1 cellular context compared by ENCODE assay signal in the genomic region with DNA sequence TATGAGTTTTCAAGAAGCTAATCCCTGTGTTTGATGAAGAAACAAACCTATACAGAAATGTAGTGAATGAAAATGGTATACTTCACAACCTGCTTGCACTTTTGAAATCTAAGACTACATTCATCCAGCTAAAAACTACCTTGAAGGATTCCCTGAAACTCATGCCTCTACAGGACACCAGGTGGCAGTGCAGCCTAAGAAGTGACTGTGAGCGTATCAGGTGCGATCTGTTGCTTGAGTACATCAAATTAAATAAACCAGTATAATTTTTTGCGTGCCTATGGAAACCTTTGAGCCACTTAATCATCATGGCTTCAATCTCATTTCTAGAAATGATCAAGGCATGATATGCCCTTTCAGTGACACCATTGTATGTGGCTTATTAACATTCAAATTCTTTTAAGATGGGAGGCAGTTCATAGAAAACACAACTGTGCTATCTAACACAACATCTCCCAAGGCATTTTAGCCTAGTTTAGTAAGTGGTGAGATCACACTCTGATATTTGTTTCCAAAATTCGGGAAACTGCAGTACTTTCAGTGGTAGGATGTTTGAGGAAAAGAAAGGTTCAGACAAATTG.
TF ChIP-seq lines count a peak whose summit lies in the region.

No MANE protein-coding gene starts in this region.

TF ChIP-seq in K562, 482 proteins besides CTCF, POLR2A, EP300 and RAD21 (continued from another document):
- TF ChIP-seq, protein P1, sequence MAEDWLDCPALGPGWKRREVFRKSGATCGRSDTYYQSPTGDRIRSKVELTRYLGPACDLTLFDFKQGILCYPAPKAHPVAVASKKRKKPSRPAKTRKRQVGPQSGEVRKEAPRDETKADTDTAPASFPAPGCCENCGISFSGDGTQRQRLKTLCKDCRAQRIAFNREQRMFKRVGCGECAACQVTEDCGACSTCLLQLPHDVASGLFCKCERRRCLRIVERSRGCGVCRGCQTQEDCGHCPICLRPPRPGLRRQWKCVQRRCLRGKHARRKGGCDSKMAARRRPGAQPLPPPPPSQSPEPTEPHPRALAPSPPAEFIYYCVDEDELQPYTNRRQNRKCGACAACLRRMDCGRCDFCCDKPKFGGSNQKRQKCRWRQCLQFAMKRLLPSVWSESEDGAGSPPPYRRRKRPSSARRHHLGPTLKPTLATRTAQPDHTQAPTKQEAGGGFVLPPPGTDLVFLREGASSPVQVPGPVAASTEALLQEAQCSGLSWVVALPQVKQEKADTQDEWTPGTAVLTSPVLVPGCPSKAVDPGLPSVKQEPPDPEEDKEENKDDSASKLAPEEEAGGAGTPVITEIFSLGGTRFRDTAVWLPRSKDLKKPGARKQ (CRISPR knock-in tag; IDR thresholded peaks at IDR 0.05): no peak
- TF ChIP-seq PYGO2 (tag; IDR thresholded peaks at IDR 0.05): no peak
- TF ChIP-seq, protein P2, sequence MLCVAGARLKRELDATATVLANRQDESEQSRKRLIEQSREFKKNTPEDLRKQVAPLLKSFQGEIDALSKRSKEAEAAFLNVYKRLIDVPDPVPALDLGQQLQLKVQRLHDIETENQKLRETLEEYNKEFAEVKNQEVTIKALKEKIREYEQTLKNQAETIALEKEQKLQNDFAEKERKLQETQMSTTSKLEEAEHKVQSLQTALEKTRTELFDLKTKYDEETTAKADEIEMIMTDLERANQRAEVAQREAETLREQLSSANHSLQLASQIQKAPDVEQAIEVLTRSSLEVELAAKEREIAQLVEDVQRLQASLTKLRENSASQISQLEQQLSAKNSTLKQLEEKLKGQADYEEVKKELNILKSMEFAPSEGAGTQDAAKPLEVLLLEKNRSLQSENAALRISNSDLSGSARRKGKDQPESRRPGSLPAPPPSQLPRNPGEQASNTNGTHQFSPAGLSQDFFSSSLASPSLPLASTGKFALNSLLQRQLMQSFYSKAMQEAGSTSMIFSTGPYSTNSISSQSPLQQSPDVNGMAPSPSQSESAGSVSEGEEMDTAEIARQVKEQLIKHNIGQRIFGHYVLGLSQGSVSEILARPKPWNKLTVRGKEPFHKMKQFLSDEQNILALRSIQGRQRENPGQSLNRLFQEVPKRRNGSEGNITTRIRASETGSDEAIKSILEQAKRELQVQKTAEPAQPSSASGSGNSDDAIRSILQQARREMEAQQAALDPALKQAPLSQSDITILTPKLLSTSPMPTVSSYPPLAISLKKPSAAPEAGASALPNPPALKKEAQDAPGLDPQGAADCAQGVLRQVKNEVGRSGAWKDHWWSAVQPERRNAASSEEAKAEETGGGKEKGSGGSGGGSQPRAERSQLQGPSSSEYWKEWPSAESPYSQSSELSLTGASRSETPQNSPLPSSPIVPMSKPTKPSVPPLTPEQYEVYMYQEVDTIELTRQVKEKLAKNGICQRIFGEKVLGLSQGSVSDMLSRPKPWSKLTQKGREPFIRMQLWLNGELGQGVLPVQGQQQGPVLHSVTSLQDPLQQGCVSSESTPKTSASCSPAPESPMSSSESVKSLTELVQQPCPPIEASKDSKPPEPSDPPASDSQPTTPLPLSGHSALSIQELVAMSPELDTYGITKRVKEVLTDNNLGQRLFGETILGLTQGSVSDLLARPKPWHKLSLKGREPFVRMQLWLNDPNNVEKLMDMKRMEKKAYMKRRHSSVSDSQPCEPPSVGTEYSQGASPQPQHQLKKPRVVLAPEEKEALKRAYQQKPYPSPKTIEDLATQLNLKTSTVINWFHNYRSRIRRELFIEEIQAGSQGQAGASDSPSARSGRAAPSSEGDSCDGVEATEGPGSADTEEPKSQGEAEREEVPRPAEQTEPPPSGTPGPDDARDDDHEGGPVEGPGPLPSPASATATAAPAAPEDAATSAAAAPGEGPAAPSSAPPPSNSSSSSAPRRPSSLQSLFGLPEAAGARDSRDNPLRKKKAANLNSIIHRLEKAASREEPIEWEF (CRISPR knock-in tag; IDR thresholded peaks at IDR 0.05): no peak
- TF ChIP-seq, protein P3, sequence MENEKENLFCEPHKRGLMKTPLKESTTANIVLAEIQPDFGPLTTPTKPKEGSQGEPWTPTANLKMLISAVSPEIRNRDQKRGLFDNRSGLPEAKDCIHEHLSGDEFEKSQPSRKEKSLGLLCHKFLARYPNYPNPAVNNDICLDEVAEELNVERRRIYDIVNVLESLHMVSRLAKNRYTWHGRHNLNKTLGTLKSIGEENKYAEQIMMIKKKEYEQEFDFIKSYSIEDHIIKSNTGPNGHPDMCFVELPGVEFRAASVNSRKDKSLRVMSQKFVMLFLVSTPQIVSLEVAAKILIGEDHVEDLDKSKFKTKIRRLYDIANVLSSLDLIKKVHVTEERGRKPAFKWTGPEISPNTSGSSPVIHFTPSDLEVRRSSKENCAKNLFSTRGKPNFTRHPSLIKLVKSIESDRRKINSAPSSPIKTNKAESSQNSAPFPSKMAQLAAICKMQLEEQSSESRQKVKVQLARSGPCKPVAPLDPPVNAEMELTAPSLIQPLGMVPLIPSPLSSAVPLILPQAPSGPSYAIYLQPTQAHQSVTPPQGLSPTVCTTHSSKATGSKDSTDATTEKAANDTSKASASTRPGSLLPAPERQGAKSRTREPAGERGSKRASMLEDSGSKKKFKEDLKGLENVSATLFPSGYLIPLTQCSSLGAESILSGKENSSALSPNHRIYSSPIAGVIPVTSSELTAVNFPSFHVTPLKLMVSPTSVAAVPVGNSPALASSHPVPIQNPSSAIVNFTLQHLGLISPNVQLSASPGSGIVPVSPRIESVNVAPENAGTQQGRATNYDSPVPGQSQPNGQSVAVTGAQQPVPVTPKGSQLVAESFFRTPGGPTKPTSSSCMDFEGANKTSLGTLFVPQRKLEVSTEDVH (IDR thresholded peaks at IDR 0.05; ENCODE audit: low read depth, partially characterized antibody): no peak
- TF ChIP-seq TAF15 (IDR thresholded peaks at IDR 0.05; ENCODE audit: low read depth, low read length): no peak
- peak; percentile 74 for TF ChIP-seq GATA2 (CRISPR knock-in tag; IDR thresholded peaks at IDR 0.05)
- TF ChIP-seq TCF3 (CRISPR knock-in tag; IDR thresholded peaks at IDR 0.05): no peak
- TF ChIP-seq SMC3 (conservative IDR thresholded peaks at IDR 0.05; ENCODE audit: insufficient read depth, low read depth, low read length): peak; percentile 74
- no peak for TF ChIP-seq XRCC3 (IDR thresholded peaks at IDR 0.05)
- no peak for TF ChIP-seq CEBPB (tag; IDR thresholded peaks at IDR 0.05)
- TF ChIP-seq CBX8 (IDR thresholded peaks at IDR 0.05; ENCODE audit: borderline replicate concordance, extremely low read depth, low read depth, low read length, poor library complexity, severe bottlenecking): no peak
- no peak for TF ChIP-seq TRIM28 (IDR thresholded peaks at IDR 0.05)
- no peak; the same call in 1 of the 2 replicates for TF ChIP-seq STAG1 (CRISPR knock-in tag; IDR thresholded peaks at IDR 0.05; ENCODE audit: borderline replicate concordance)
- TF ChIP-seq, protein P4, sequence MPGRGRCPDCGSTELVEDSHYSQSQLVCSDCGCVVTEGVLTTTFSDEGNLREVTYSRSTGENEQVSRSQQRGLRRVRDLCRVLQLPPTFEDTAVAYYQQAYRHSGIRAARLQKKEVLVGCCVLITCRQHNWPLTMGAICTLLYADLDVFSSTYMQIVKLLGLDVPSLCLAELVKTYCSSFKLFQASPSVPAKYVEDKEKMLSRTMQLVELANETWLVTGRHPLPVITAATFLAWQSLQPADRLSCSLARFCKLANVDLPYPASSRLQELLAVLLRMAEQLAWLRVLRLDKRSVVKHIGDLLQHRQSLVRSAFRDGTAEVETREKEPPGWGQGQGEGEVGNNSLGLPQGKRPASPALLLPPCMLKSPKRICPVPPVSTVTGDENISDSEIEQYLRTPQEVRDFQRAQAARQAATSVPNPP (IDR thresholded peaks at IDR 0.05; ENCODE audit: borderline replicate concordance, insufficient read depth, insufficient read length): no peak
- no peak for TF ChIP-seq CBX2 (IDR thresholded peaks at IDR 0.05; ENCODE audit: insufficient read depth, low read length, poor library complexity, severe bottlenecking)
- no peak for TF ChIP-seq NEUROD1 (IDR thresholded peaks at IDR 0.05; ENCODE audit: borderline replicate concordance, low read depth, low read length, partially characterized antibody)
- TF ChIP-seq ZNF23 (CRISPR knock-in tag; IDR thresholded peaks at IDR 0.05): no peak
- TF ChIP-seq, protein P5, sequence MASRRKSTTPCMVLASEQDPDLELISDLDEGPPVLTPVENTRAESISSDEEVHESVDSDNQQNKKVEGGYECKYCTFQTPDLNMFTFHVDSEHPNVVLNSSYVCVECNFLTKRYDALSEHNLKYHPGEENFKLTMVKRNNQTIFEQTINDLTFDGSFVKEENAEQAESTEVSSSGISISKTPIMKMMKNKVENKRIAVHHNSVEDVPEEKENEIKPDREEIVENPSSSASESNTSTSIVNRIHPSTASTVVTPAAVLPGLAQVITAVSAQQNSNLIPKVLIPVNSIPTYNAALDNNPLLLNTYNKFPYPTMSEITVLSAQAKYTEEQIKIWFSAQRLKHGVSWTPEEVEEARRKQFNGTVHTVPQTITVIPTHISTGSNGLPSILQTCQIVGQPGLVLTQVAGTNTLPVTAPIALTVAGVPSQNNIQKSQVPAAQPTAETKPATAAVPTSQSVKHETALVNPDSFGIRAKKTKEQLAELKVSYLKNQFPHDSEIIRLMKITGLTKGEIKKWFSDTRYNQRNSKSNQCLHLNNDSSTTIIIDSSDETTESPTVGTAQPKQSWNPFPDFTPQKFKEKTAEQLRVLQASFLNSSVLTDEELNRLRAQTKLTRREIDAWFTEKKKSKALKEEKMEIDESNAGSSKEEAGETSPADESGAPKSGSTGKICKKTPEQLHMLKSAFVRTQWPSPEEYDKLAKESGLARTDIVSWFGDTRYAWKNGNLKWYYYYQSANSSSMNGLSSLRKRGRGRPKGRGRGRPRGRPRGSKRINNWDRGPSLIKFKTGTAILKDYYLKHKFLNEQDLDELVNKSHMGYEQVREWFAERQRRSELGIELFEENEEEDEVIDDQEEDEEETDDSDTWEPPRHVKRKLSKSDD (conservative IDR thresholded peaks at IDR 0.05; ENCODE audit: low read length): no peak
- TF ChIP-seq SRSF1 (IDR thresholded peaks at IDR 0.05; ENCODE audit: low read depth, low read length): no peak
